In the genomic region with DNA sequence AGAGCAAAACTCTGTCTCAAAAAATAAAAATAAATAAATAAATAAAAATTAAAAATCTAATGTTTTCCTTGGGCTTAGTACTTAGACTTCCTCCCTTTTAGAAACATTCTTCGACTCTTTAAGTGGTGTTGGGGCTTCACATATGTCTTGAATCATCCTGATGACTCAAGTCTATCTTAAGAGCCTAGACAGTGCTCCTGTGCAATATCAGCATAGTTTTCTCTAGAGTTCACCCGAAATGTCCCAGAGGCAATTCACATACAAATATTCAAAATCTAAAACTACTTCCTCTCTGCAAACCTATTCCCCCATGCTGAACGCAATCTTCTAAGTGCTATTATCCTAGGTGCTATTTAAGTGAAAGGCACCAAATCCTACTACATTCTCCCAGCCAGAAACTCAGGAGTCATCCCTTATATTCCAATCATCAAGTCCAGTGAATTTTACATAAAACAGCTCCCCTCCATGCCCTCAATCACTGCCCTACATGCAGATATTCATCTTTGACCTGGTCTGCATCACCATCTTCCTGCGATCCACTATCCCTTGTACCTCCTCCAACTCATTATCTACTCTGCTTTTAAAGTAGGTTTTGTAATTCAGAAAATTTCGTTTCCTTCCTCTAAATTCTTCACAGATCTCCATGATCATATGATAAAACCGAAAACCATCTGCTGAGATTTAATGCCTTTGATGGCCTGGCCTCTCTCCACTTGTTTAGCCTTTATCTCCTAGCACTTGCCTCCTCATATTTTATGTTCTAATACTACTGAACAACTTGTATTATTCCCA, we compare ENCODE assay signal across 23 cellular contexts.
A peak's percentile ranks its signal among the peaks of the same experiment; 100 is the strongest.
DNase-seq lines count a peak whose midpoint lies in the region; ATAC-seq and TF ChIP-seq lines count a peak whose summit lies in the region.
"Had no signal": no experiment of that assay in that cellular context is flagged by ENCODE, and none has a peak within 500 bp of the region (broad histone marks: within the 10 kb centered on the region; RNA-seq: fewer than 3 reads in every experiment).

No MANE protein-coding gene starts in this region.

- 81% methylated on average over 6 of the region's 6 CpGs for WGBS in mammary epithelial cell (ENCODE audit: low coverage, missing lambda C conversion rate)

- in situ Hi-C loops in mammary epithelial cell (cut with MboI; ENCODE audit: low sequenced_read_pairs in 2 of 2) = no loop called here

- no peaks in the 10 kb centered on the region for H3K27me3 ChIP-seq in mammary epithelial cell (ENCODE audit: insufficient read depth, low read length)
- no peaks in the 10 kb centered on the region for H3K27me3 ChIP-seq in adipocyte (replicated peaks; ENCODE audit: control insufficient read depth, insufficient read depth, low read length)
- H3K27me3 ChIP-seq: BLaER1 treated with 17β-estradiol and CSF1 and Interleukin-3, amounts not matched to agents 10 nM and 100 nM; cardiac muscle cell; esophagus squamous epithelium; MG63; upper lobe of right lung had no signal

- POLR2A ChIA-PET in MCF 10A (lab: Yijun Ruan, JAX) = no interaction called here

- CTCF ChIA-PET in MCF 10A (lab: Yijun Ruan, JAX) = no interaction called here
- CTCF ChIA-PET in mammary epithelial cell (lab: Charles Lee; ENCODE audit: low non-redundant PET) = no interaction called here

- no peak overlapping the region for H3K4me3 Mint-ChIP-seq in MCF 10A (ENCODE audit: unreplicated experiment)
- H3K4me3 Mint-ChIP-seq: activated CD4-positive, alpha-beta memory T cell treated with anti-CD3 and anti-CD28 coated beads, Interleukin-2, amount 10 ng/mL, durations not matched to agents 7 days and 5 days had no signal

- peaks cover 6% of the 10 kb centered on the region for H3K36me3 Mint-ChIP-seq in MCF 10A (ENCODE audit: insufficient read depth, unreplicated experiment)

- DNase-seq in MCF 10A (ENCODE audit: unreplicated experiment) (peak; percentile 12), mammary epithelial cell (no peak), adipocyte (ENCODE audit: low read depth) (peak; percentile 46), fibroblast of villous mesenchyme (ENCODE audit: low read depth) (peak; percentile 51), left cardiac atrium (no peak), anterior cingulate cortex (lab: John Stamatoyannopoulos, UW) (no peak), kidney tubule cell (ENCODE audit: low spot score) (no peak), NCI-H1694 treated with DMSO at 0.1 percent for 48 hours (lab: John Stamatoyannopoulos, UW) (no peak)
- DNase-seq: activated CD4-positive, alpha-beta memory T cell treated with anti-CD3 and anti-CD28 coated beads, Interleukin-2, amount 10 ng/mL, durations not matched to agents 7 days and 5 days; amniotic stem cell; cortex of kidney; DND-41; esophagus squamous epithelium; MG63; NCI-H1417 treated with DMSO at 0.1 percent for 48 hours; NCI-H510A treated with DMSO at 0.1 percent for 48 hours; PC-9; SHP77 treated with DMSO at 0.1 percent for 48 hours; stimulated activated CD8-positive, alpha-beta memory T cell treated with anti-CD3 and anti-CD28 coated beads, Interleukin-4, amount 100 ng/mL, for 48 hours; upper lobe of right lung had no signal

- H3K4me2 ChIP-seq in mammary epithelial cell (ENCODE audit: insufficient read depth, low read depth, low read length) = no peak overlapping the region
- H3K4me2 ChIP-seq: BLaER1 treated with 17β-estradiol and CSF1 and Interleukin-3, amounts not matched to agents 10 nM and 100 nM; PC-9 had no signal

- H3K27me3 Mint-ChIP-seq in MCF 10A (ENCODE audit: insufficient read depth, unreplicated experiment) = no peaks in the 10 kb centered on the region
- H3K27me3 Mint-ChIP-seq: activated CD4-positive, alpha-beta memory T cell treated with anti-CD3 and anti-CD28 coated beads, Interleukin-2, amount 10 ng/mL, durations not matched to agents 7 days and 5 days had no signal

- BruUV-seq in MCF 10A (replicated peaks; lab: Mats Ljungman, UMichigan) = no TSS peak
- no TSS peak for BruUV-seq in mammary epithelial cell (replicated peaks; lab: Mats Ljungman, UMichigan)

- H3K79me2 ChIP-seq in mammary epithelial cell (ENCODE audit: insufficient read depth, low read length) = peaks cover 4% of the 10 kb centered on the region

- no peak for ATAC-seq in left cardiac atrium
- ATAC-seq: activated CD4-positive, CD25-positive, alpha-beta regulatory T cell treated with anti-CD3 and anti-CD28 coated beads, Interleukin-2, amount 50 U/mL, for 24 hours; upper lobe of right lung had no signal

- TF ChIP-seq CTCF in MCF 10A (IDR thresholded peaks at IDR 0.05; ENCODE audit: unreplicated experiment) = no peak
- no peak for TF ChIP-seq CTCF in mammary epithelial cell (conservative IDR thresholded peaks at IDR 0.05 in 1 of 2, IDR thresholded peaks at IDR 0.05 in 1 of 2; ENCODE audit: extremely low read depth in 1 of 2, insufficient read depth in 1 of 2, low read depth in 1 of 2, low read length in 2 of 2)
- no peak for TF ChIP-seq CTCF in fibroblast of villous mesenchyme (IDR thresholded peaks at IDR 0.05; ENCODE audit: insufficient read depth, low read depth, low read length)

- intact Hi-C loops in MCF 10A (cut with micrococcal nuclease) (no loop called here), mammary epithelial cell (cut with micrococcal nuclease) (no loop called here), left cardiac atrium (cut with DNase I) (no loop called here)

- dilution Hi-C loops in mammary epithelial cell (cut with HindIII; ENCODE audit: low sequenced_read_pairs) = no loop called here

- no peaks in the 10 kb centered on the region for H3K9me3 Mint-ChIP-seq in MCF 10A (ENCODE audit: unreplicated experiment)
- H3K9me3 Mint-ChIP-seq: activated CD4-positive, alpha-beta memory T cell treated with anti-CD3 and anti-CD28 coated beads, Interleukin-2, amount 10 ng/mL, durations not matched to agents 7 days and 5 days had no signal

- H3K9me3 ChIP-seq in mammary epithelial cell (replicated peaks; ENCODE audit: insufficient read depth, low read length) (no peaks in the 10 kb centered on the region), adipocyte (ENCODE audit: control insufficient read depth, low read length) (no peaks in the 10 kb centered on the region)
- H3K9me3 ChIP-seq: BLaER1 treated with 17β-estradiol and CSF1 and Interleukin-3, amounts not matched to agents 10 nM and 100 nM; esophagus squamous epithelium; MG63; upper lobe of right lung had no signal

- peaks cover 30% of the 10 kb centered on the region for H3K4me1 Mint-ChIP-seq in MCF 10A (ENCODE audit: insufficient read depth, unreplicated experiment)

- H2AFZ ChIP-seq in mammary epithelial cell (ENCODE audit: low read depth, low read length) = no peak overlapping the region
- H2AFZ ChIP-seq: PC-9 had no signal

- H3K4me3 ChIP-seq in mammary epithelial cell (replicated peaks in 1 of 3; ENCODE audit: insufficient read depth in 1 of 3, low read depth in 2 of 3, low read length in 3 of 3) (no peak overlapping the region), adipocyte (ENCODE audit: low read length) (no peak overlapping the region), fibroblast of villous mesenchyme (ENCODE audit: low read depth, low read length) (no peak overlapping the region)
- H3K4me3 ChIP-seq: BLaER1 treated with 17β-estradiol and CSF1 and Interleukin-3, amounts not matched to agents 10 nM and 100 nM; cardiac muscle cell; esophagus squamous epithelium; MG63; PC-9; upper lobe of right lung had no signal

- H3K27ac Mint-ChIP-seq in MCF 10A (ENCODE audit: low read depth, unreplicated experiment) = no peak overlapping the region
- H3K27ac Mint-ChIP-seq: activated CD4-positive, alpha-beta memory T cell treated with anti-CD3 and anti-CD28 coated beads, Interleukin-2, amount 10 ng/mL, durations not matched to agents 7 days and 5 days had no signal

- H3K4me1 ChIP-seq in mammary epithelial cell (ENCODE audit: insufficient read depth, low read length) = peaks cover 4% of the 10 kb centered on the region
- H3K4me1 ChIP-seq in adipocyte (ENCODE audit: control insufficient read depth, insufficient read depth, low read length) = peaks cover 7% of the 10 kb centered on the region

- H3K9ac ChIP-seq in mammary epithelial cell (ENCODE audit: insufficient read depth, low read length) = no peak overlapping the region
- H3K9ac ChIP-seq in adipocyte (ENCODE audit: low read length) = no peak overlapping the region
- H3K9ac ChIP-seq: BLaER1 treated with 17β-estradiol and CSF1 and Interleukin-3, amounts not matched to agents 10 nM and 100 nM had no signal

- H3K36me3 ChIP-seq in mammary epithelial cell (ENCODE audit: insufficient read depth, low read length) (no peaks in the 10 kb centered on the region), adipocyte (ENCODE audit: control insufficient read depth, insufficient read depth, low read length, severe bottlenecking) (no peaks in the 10 kb centered on the region)
- H3K36me3 ChIP-seq: BLaER1 treated with 17β-estradiol and CSF1 and Interleukin-3, amounts not matched to agents 10 nM and 100 nM; cardiac muscle cell; esophagus squamous epithelium; MG63; upper lobe of right lung had no signal

- H4K20me1 ChIP-seq in mammary epithelial cell (ENCODE audit: insufficient read depth, low read length) = no peaks in the 10 kb centered on the region

- no peak overlapping the region for H3K27ac ChIP-seq in mammary epithelial cell (ENCODE audit: insufficient read depth, low read depth, low read length)
- H3K27ac ChIP-seq: BLaER1 treated with 17β-estradiol and CSF1 and Interleukin-3, amounts not matched to agents 10 nM and 100 nM; cardiac muscle cell; esophagus squamous epithelium; PC-9; upper lobe of right lung had no signal

Comparison
In these comparisons a context has a peak if more than half of its experiments do, and no peak if none do; other contexts are left out.
1. DNase-seq: peak in MCF 10A (single experiment), adipocyte (single experiment) and fibroblast of villous mesenchyme (single experiment); none in mammary epithelial cell (single experiment), left cardiac atrium (single experiment), anterior cingulate cortex (0 of 58), kidney tubule cell (single experiment) and NCI-H1694 treated with DMSO at 0.1 percent for 48 hours (single experiment).